Comparison of ENCODE assay signal across 10 cellular contexts in the genomic region with DNA sequence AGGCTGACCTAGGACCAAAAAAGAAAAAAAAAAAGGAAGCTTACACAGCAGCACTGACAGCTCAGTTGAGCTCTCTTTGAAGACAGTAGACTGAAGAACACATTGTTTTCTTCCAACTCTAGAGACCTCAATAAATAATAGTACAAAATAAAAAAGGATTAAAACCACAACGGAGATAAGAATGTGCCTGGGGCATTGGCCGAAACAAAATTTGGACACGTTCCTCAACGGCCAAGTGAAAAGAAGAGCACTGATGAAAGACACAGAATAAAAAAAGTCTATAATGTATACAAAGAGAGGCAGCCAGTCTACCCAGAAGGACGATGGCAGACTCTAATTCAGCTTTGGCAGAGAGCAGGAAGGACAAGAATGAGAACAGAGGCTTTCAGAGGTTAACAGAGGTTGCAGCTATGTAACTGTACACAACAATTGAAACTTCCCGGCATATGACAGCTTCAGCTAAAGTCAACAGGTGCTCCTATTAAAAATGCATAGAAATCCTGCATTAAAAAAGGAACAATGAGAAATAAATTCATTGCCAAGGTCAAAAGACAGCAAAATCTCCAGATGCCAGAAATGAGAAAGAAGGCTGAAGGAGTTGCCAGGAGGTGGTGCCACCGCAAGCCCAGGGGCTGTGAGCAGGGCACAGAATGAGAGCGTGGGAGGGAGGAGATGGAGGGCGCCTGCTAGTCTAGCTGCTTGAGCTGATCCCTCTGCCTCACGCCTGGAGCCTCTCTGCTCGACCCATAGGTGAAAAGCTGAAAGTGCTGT.
DNase-seq lines count a peak whose midpoint lies in the region; ATAC-seq and TF ChIP-seq lines count a peak whose summit lies in the region.
"Had no signal": no experiment of that assay in that cellular context is flagged by ENCODE, and none has a peak within 500 bp of the region (broad histone marks: within the 10 kb centered on the region; RNA-seq: fewer than 3 reads in every experiment).

No MANE protein-coding gene starts in this region.

- H3K27me3 ChIP-seq in endodermal cell (ENCODE audit: control insufficient read depth, insufficient read depth, low read length, poor library complexity, severe bottlenecking) (no peaks in the 10 kb centered on the region), ovary (no peaks in the 10 kb centered on the region)
- H3K27me3 ChIP-seq: uterus had no signal

- no peak for TF ChIP-seq POLR2A in ovary (IDR thresholded peaks at IDR 0.05)

- H3K9ac ChIP-seq in endodermal cell (ENCODE audit: extremely low read depth, low read length, poor library complexity, severe bottlenecking), result no peak overlapping the region

- no peaks in the 10 kb centered on the region for H3K9me3 ChIP-seq in endodermal cell (ENCODE audit: control insufficient read depth, low read length)
- H3K9me3 ChIP-seq in ovary, result no peaks in the 10 kb centered on the region
- H3K9me3 ChIP-seq: uterus had no signal

- H3K4me1 Mint-ChIP-seq in endodermal cell (peaks cover 8% of the 10 kb centered on the region), endothelial cell (ENCODE audit: unreplicated experiment) (no peaks in the 10 kb centered on the region)
- H3K4me1 Mint-ChIP-seq in stimulated activated memory B cell treated with anti-CD40 and anti-IgM and Interleukin-4, amounts not matched to agents 10 μg/mL and 1 μg/mL and 100 μg/mL, for 72 hours, result no peaks in the 10 kb centered on the region

- TF ChIP-seq CTCF in endodermal cell (conservative IDR thresholded peaks at IDR 0.05), result no peak
- no peak for TF ChIP-seq CTCF in ovary (IDR thresholded peaks at IDR 0.05)
- no peak for TF ChIP-seq CTCF in endothelial cell (IDR thresholded peaks at IDR 0.05; ENCODE audit: unreplicated experiment)

- DNase-seq in DMS 273 (lab: John Stamatoyannopoulos, UW; ENCODE audit: unreplicated experiment), result peak; percentile 93
- DNase-seq in NCI-H446 treated with DMSO at 0.1 percent for 48 hours (lab: John Stamatoyannopoulos, UW), result peak; percentile 11
- DNase-seq in endodermal cell, result peak; percentile 49
- DNase-seq in ovary, result peak; percentile 40 to 68 (median 56)
- DNase-seq in endothelial cell (ENCODE audit: low spot score), result no peak
- DNase-seq in DMS53 (lab: John Stamatoyannopoulos, UW), result no peak
- no peak for DNase-seq in cerebellar cortex (ENCODE audit: low spot score)
- DNase-seq: NCI-H748 treated with DMSO at 0.1 percent for 48 hours, uterus had no signal

- intact Hi-C loops in ovary (cut with DNase I), result loop anchor here in 1 of 4 donors (10.0 kb wide), 1 partner anchor 204 kb away; no protein-coding TSS in a partner anchor

- peak overlapping the region; percentile 70 for H3K27ac Mint-ChIP-seq in endodermal cell
- H3K27ac Mint-ChIP-seq in endothelial cell (ENCODE audit: unreplicated experiment), result no peak overlapping the region
- no peak overlapping the region for H3K27ac Mint-ChIP-seq in stimulated activated memory B cell treated with anti-CD40 and anti-IgM and Interleukin-4, amounts not matched to agents 10 μg/mL and 1 μg/mL and 100 μg/mL, for 72 hours

- H3K36me3 Mint-ChIP-seq in endodermal cell (ENCODE audit: low read depth) (peaks cover 79% of the 10 kb centered on the region), endothelial cell (ENCODE audit: low read depth, unreplicated experiment) (peaks cover 8% of the 10 kb centered on the region)
- no peaks in the 10 kb centered on the region for H3K36me3 Mint-ChIP-seq in stimulated activated memory B cell treated with anti-CD40 and anti-IgM and Interleukin-4, amounts not matched to agents 10 μg/mL and 1 μg/mL and 100 μg/mL, for 72 hours

- H3K4me3 Mint-ChIP-seq in endodermal cell (no peak overlapping the region), endothelial cell (ENCODE audit: unreplicated experiment) (no peak overlapping the region)
- H3K4me3 Mint-ChIP-seq in stimulated activated memory B cell treated with anti-CD40 and anti-IgM and Interleukin-4, amounts not matched to agents 10 μg/mL and 1 μg/mL and 100 μg/mL, for 72 hours, result no peak overlapping the region

- no peaks in the 10 kb centered on the region for H3K9me3 Mint-ChIP-seq in endodermal cell
- H3K9me3 Mint-ChIP-seq in endothelial cell (ENCODE audit: unreplicated experiment), result no peaks in the 10 kb centered on the region
- H3K9me3 Mint-ChIP-seq in stimulated activated memory B cell treated with anti-CD40 and anti-IgM and Interleukin-4, amounts not matched to agents 10 μg/mL and 1 μg/mL and 100 μg/mL, for 72 hours, result no peaks in the 10 kb centered on the region

- peak overlapping the region; percentile 43 for H3K27ac ChIP-seq in endodermal cell (ENCODE audit: low read depth, low read length)
- peak overlapping the region; percentile 33 to 50 for H3K27ac ChIP-seq in ovary

- H3K27me3 Mint-ChIP-seq in endodermal cell (ENCODE audit: insufficient read depth), result no peaks in the 10 kb centered on the region
- peaks cover 2% of the 10 kb centered on the region for H3K27me3 Mint-ChIP-seq in endothelial cell (ENCODE audit: unreplicated experiment)
- peaks cover 28% of the 10 kb centered on the region for H3K27me3 Mint-ChIP-seq in stimulated activated memory B cell treated with anti-CD40 and anti-IgM and Interleukin-4, amounts not matched to agents 10 μg/mL and 1 μg/mL and 100 μg/mL, for 72 hours

- ATAC-seq in stimulated activated memory B cell treated with anti-CD40 and anti-IgM and Interleukin-4, amounts not matched to agents 10 μg/mL and 1 μg/mL and 100 μg/mL, for 72 hours, result no peak

- 85 to 89% methylated on average over 5 to 11 of the region's 11 CpGs for WGBS in endodermal cell (ENCODE audit: insufficient coverage in 1 of 2, insufficient read length in 1 of 2), 2 experiments
- 19 to 32% (median 30%) methylated on average over 11 of the region's 11 CpGs for WGBS in ovary, 3 donors

- no peak overlapping the region for H3K4me3 ChIP-seq in endodermal cell (ENCODE audit: low read length)
- H3K4me3 ChIP-seq in ovary, result no peak overlapping the region

- TF ChIP-seq EP300 in ovary (IDR thresholded peaks at IDR 0.05), result no peak

- H3K4me1 ChIP-seq in endodermal cell (ENCODE audit: control insufficient read depth, insufficient read depth, low read length), result no peaks in the 10 kb centered on the region
- H3K4me1 ChIP-seq in ovary (ENCODE audit: insufficient read depth), result peaks cover 22% of the 10 kb centered on the region

- H3K36me3 ChIP-seq in endodermal cell (ENCODE audit: control insufficient read depth, insufficient read depth, low read length) (peaks cover 97% of the 10 kb centered on the region), ovary (no peaks in the 10 kb centered on the region)
- H3K36me3 ChIP-seq: uterus had no signal

Comparison
In these comparisons a context has a peak if more than half of its experiments do, and no peak if none do; other contexts are left out.
1. DNase-seq: peak in DMS 273 (single experiment), NCI-H446 treated with DMSO at 0.1 percent for 48 hours (single experiment), endodermal cell (single experiment) and ovary (5 of 5); none in endothelial cell (single experiment), DMS53 (single experiment) and cerebellar cortex (single experiment).